ENCODE assay signal across 1 cellular context in genomic region chr1:244835276-244836134, GRCh38.
TF ChIP-seq lines count a peak whose summit lies in the region.

A gene with protein sequence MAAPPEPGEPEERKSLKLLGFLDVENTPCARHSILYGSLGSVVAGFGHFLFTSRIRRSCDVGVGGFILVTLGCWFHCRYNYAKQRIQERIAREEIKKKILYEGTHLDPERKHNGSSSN (plus strand): TSS chr1:244835658. CDS start chr1:244835715, 57 bp downstream.

TF ChIP-seq in HepG2, 621 proteins besides CTCF, POLR2A, EP300 and RAD21 (continued from another document and continues in another):
- TF ChIP-seq ETS1 (CRISPR knock-in tag; IDR thresholded peaks at IDR 0.05) (no peak), ISL2 (CRISPR knock-in tag; IDR thresholded peaks at IDR 0.05) (0 out of 2 replicates have a peak, but pooled peaks have one; percentile 10), ARNT2 (CRISPR knock-in tag; IDR thresholded peaks at IDR 0.05; ENCODE audit: low read depth) (peak; percentile 53), KLF11 (CRISPR knock-in tag; IDR thresholded peaks at IDR 0.05) (no peak), ZNF660 (CRISPR knock-in tag; IDR thresholded peaks at IDR 0.05; ENCODE audit: borderline replicate concordance, low read depth) (no peak), ZBTB2 (CRISPR knock-in tag; IDR thresholded peaks at IDR 0.05; ENCODE audit: low read depth) (peak; percentile 93), MED13 (CRISPR knock-in tag; IDR thresholded peaks at IDR 0.05) (0 out of 2 replicates have a peak, but pooled peaks have one; percentile 14), ZNF484 (CRISPR knock-in tag; IDR thresholded peaks at IDR 0.05; ENCODE audit: borderline replicate concordance, low read depth) (no peak), KLF9 (CRISPR knock-in tag; IDR thresholded peaks at IDR 0.05; ENCODE audit: low read depth) (peak; percentile 3; the same call in 1 of the 2 replicates), PPARG (CRISPR knock-in tag; conservative IDR thresholded peaks at IDR 0.05) (no peak; the same call in 1 of the 2 replicates), ZNF746 (CRISPR knock-in tag; IDR thresholded peaks at IDR 0.05) (peak; percentile 75), ZNF724P (CRISPR knock-in tag; IDR thresholded peaks at IDR 0.05; ENCODE audit: borderline replicate concordance) (peak; percentile 64; the same call in 1 of the 2 replicates), ATF3 (CRISPR knock-in tag; IDR thresholded peaks at IDR 0.05) (no peak), RXRA (CRISPR knock-in tag; IDR thresholded peaks at IDR 0.05) (0 out of 2 replicates have a peak, but pooled peaks have one; percentile 33), FOXA1 (IDR thresholded peaks at IDR 0.05) (no peak), FOXA1 (CRISPR knock-in tag; IDR thresholded peaks at IDR 0.05) (0 out of 2 replicates have a peak, but pooled peaks have one; percentile 10), HNF1A (IDR thresholded peaks at IDR 0.05; ENCODE audit: low read depth) (no peak), HNF1A (CRISPR knock-in tag; IDR thresholded peaks at IDR 0.05; ENCODE audit: borderline replicate concordance) (0 out of 2 replicates have a peak, but pooled peaks have one; percentile 11), NRL (CRISPR knock-in tag; IDR thresholded peaks at IDR 0.05; ENCODE audit: borderline replicate concordance) (0 out of 2 replicates have a peak, but pooled peaks have one; percentile 20), IKZF4 (CRISPR knock-in tag; IDR thresholded peaks at IDR 0.05; ENCODE audit: borderline replicate concordance, low read depth, not compliant biosample characterization) (peak; percentile 40), HOXA7 (CRISPR knock-in tag; IDR thresholded peaks at IDR 0.05) (0 out of 2 replicates have a peak, but pooled peaks have one; percentile 43), TBX2 (CRISPR knock-in tag; IDR thresholded peaks at IDR 0.05; ENCODE audit: borderline replicate concordance) (peak; percentile 63; the same call in 1 of the 2 replicates), ZNF430 (CRISPR knock-in tag; IDR thresholded peaks at IDR 0.05) (peak; percentile 58; the same call in 1 of the 2 replicates), ZNF737 (CRISPR knock-in tag; IDR thresholded peaks at IDR 0.05; ENCODE audit: borderline replicate concordance) (no peak), JUNB (CRISPR knock-in tag; IDR thresholded peaks at IDR 0.05; ENCODE audit: borderline replicate concordance) (peak; percentile 34; the same call in 1 of the 2 replicates), RBM39 (IDR thresholded peaks at IDR 0.05; ENCODE audit: low read depth, low read length, poor library complexity, severe bottlenecking) (peak; percentile 58), MTA1 (CRISPR knock-in tag; IDR thresholded peaks at IDR 0.05; ENCODE audit: borderline replicate concordance) (no peak), ZNF513 (CRISPR knock-in tag; conservative IDR thresholded peaks at IDR 0.05) (no peak), ZNF703 (CRISPR knock-in tag; IDR thresholded peaks at IDR 0.05; ENCODE audit: borderline replicate concordance) (no peak), ZNF83 (CRISPR knock-in tag; IDR thresholded peaks at IDR 0.05; ENCODE audit: borderline replicate concordance) (peak; percentile 55), TAF1 (CRISPR knock-in tag; IDR thresholded peaks at IDR 0.05) (peak; percentile 85), DRAP1 (CRISPR knock-in tag; IDR thresholded peaks at IDR 0.05) (peak; percentile 9; the same call in 1 of the 2 replicates), RARG (CRISPR knock-in tag; IDR thresholded peaks at IDR 0.05; ENCODE audit: low read depth) (no peak), KDM5B (CRISPR knock-in tag; IDR thresholded peaks at IDR 0.05; ENCODE audit: borderline replicate concordance) (peak; percentile 64; the same call in 1 of the 2 replicates), MXI1 (IDR thresholded peaks at IDR 0.05; ENCODE audit: borderline replicate concordance, low read depth, low read length) (peak; percentile 62; the same call in 1 of the 3 replicates), ZNF251 (CRISPR knock-in tag; IDR thresholded peaks at IDR 0.05) (no peak), GMEB1 (CRISPR knock-in tag; IDR thresholded peaks at IDR 0.05; ENCODE audit: borderline replicate concordance) (peak; percentile 81), ZKSCAN5 (CRISPR knock-in tag; IDR thresholded peaks at IDR 0.05) (no peak), ZFP82 (CRISPR knock-in tag; IDR thresholded peaks at IDR 0.05; ENCODE audit: borderline replicate concordance) (0 out of 2 replicates have a peak, but pooled peaks have one; percentile 8), SIN3A (IDR thresholded peaks at IDR 0.05; ENCODE audit: borderline replicate concordance, low read depth, low read length) (peak; percentile 34; the same call in 1 of the 2 replicates)
- TF ChIP-seq, protein P1, sequence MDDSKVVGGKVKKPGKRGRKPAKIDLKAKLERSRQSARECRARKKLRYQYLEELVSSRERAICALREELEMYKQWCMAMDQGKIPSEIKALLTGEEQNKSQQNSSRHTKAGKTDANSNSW (CRISPR knock-in tag; IDR thresholded peaks at IDR 0.05; ENCODE audit: borderline replicate concordance): 0 out of 2 replicates have a peak, but pooled peaks have one; percentile 27
- TF ChIP-seq, protein P2, sequence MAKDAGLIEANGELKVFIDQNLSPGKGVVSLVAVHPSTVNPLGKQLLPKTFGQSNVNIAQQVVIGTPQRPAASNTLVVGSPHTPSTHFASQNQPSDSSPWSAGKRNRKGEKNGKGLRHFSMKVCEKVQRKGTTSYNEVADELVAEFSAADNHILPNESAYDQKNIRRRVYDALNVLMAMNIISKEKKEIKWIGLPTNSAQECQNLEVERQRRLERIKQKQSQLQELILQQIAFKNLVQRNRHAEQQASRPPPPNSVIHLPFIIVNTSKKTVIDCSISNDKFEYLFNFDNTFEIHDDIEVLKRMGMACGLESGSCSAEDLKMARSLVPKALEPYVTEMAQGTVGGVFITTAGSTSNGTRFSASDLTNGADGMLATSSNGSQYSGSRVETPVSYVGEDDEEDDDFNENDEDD (CRISPR knock-in tag; IDR thresholded peaks at IDR 0.05; ENCODE audit: borderline replicate concordance): peak; percentile 61; the same call in 1 of the 2 replicates
- TF ChIP-seq, protein P3, sequence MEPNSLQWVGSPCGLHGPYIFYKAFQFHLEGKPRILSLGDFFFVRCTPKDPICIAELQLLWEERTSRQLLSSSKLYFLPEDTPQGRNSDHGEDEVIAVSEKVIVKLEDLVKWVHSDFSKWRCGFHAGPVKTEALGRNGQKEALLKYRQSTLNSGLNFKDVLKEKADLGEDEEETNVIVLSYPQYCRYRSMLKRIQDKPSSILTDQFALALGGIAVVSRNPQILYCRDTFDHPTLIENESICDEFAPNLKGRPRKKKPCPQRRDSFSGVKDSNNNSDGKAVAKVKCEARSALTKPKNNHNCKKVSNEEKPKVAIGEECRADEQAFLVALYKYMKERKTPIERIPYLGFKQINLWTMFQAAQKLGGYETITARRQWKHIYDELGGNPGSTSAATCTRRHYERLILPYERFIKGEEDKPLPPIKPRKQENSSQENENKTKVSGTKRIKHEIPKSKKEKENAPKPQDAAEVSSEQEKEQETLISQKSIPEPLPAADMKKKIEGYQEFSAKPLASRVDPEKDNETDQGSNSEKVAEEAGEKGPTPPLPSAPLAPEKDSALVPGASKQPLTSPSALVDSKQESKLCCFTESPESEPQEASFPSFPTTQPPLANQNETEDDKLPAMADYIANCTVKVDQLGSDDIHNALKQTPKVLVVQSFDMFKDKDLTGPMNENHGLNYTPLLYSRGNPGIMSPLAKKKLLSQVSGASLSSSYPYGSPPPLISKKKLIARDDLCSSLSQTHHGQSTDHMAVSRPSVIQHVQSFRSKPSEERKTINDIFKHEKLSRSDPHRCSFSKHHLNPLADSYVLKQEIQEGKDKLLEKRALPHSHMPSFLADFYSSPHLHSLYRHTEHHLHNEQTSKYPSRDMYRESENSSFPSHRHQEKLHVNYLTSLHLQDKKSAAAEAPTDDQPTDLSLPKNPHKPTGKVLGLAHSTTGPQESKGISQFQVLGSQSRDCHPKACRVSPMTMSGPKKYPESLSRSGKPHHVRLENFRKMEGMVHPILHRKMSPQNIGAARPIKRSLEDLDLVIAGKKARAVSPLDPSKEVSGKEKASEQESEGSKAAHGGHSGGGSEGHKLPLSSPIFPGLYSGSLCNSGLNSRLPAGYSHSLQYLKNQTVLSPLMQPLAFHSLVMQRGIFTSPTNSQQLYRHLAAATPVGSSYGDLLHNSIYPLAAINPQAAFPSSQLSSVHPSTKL (CRISPR knock-in tag; IDR thresholded peaks at IDR 0.05): peak; percentile 14
- TF ChIP-seq, protein P4, sequence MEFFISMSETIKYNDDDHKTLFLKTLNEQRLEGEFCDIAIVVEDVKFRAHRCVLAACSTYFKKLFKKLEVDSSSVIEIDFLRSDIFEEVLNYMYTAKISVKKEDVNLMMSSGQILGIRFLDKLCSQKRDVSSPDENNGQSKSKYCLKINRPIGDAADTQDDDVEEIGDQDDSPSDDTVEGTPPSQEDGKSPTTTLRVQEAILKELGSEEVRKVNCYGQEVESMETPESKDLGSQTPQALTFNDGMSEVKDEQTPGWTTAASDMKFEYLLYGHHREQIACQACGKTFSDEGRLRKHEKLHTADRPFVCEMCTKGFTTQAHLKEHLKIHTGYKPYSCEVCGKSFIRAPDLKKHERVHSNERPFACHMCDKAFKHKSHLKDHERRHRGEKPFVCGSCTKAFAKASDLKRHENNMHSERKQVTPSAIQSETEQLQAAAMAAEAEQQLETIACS (CRISPR knock-in tag; IDR thresholded peaks at IDR 0.05): peak; percentile 97
